Comparison of ENCODE assay signal across 8 cellular contexts in genomic region chr17:74493381-74493833, GRCh38. TPM values are rescaled to one million over a fixed set of nuclear protein-coding genes. Genes with fewer than 3 reads are reported as not detected.
A peak's percentile ranks its signal among the peaks of the same experiment; 100 is the strongest.
DNase-seq lines count a peak whose midpoint lies in the region; ATAC-seq and TF ChIP-seq lines count a peak whose summit lies in the region.

No MANE protein-coding gene starts in this region.

- H3K27me3 ChIP-seq in adipocyte (replicated peaks; ENCODE audit: control insufficient read depth, insufficient read depth, low read length) (peaks cover 18% of the 10 kb centered on the region), heart right ventricle (peaks cover 0 to 16% (median 0%) of the 10 kb centered on the region in 7 donors), prostate gland (replicated peaks; ENCODE audit: insufficient read depth) (no peaks in the 10 kb centered on the region)

- peak; percentile 64 to 85 (median 73) for ATAC-seq in heart right ventricle
- no peak for ATAC-seq in GM21423 (IDR thresholded peaks at IDR 0.05; ENCODE audit: unreplicated experiment)
- ATAC-seq in GM19397 (IDR thresholded peaks at IDR 0.05; ENCODE audit: unreplicated experiment): no peak

- intact Hi-C loops in heart right ventricle (cut with DNase I) (loop anchor here in 7 of 10 donors (1.0 to 10.0 kb wide), 7 partner anchors 115 to 191 kb away; partner anchors contain the start of gene GPR142 (in 2 of the 7)), prostate gland (cut with DNase I) (no loop called here)

- no peak for TF ChIP-seq POLR2A in prostate gland (IDR thresholded peaks at IDR 0.05)

- H3K27ac ChIP-seq in heart right ventricle (no peak overlapping the region), prostate gland (no peak overlapping the region)

- peaks cover 3% of the 10 kb centered on the region for H3K4me1 ChIP-seq in adipocyte (ENCODE audit: control insufficient read depth, insufficient read depth, low read length)
- no peaks in the 10 kb centered on the region for H3K4me1 ChIP-seq in heart right ventricle
- no peaks in the 10 kb centered on the region for H3K4me1 ChIP-seq in prostate gland (replicated peaks)

- TF ChIP-seq CTCF in GM12864 (IDR thresholded peaks at IDR 0.05; ENCODE audit: low read depth, low read length, missing control alignments) (peak; percentile 94), heart right ventricle (IDR thresholded peaks at IDR 0.05) (peak; percentile 68 to 90 (median 85)), prostate gland (IDR thresholded peaks at IDR 0.05) (peak; percentile 70 to 92 (median 82))

- H3K36me3 ChIP-seq in adipocyte (ENCODE audit: control insufficient read depth, insufficient read depth, low read length, severe bottlenecking): no peaks in the 10 kb centered on the region
- no peaks in the 10 kb centered on the region for H3K36me3 ChIP-seq in heart right ventricle
- H3K36me3 ChIP-seq in prostate gland: no peaks in the 10 kb centered on the region

- 32 to 34% methylated on average over 11 of the region's 11 CpGs for WGBS in heart right ventricle, 2 donors
- 34% methylated on average over 11 of the region's 11 CpGs for WGBS in prostate gland

- H3K4me3 ChIP-seq in GM12864 (ENCODE audit: low read depth, low read length): no peak overlapping the region
- no peak overlapping the region for H3K4me3 ChIP-seq in adipocyte (ENCODE audit: low read length)
- no peak overlapping the region for H3K4me3 ChIP-seq in heart right ventricle
- H3K4me3 ChIP-seq in prostate gland: no peak overlapping the region

- H3K9me3 ChIP-seq in adipocyte (ENCODE audit: control insufficient read depth, low read length) (no peaks in the 10 kb centered on the region), heart right ventricle (no peaks in the 10 kb centered on the region), prostate gland (no peaks in the 10 kb centered on the region)

- peak; percentile 25 for DNase-seq in GM12864 (ENCODE audit: low read depth)
- DNase-seq in M059J (ENCODE audit: low read depth): peak; percentile 63
- peak; percentile 66 for DNase-seq in SW480 (ENCODE audit: low spot score)
- peak; percentile 72 for DNase-seq in adipocyte (ENCODE audit: low read depth)
- peak; percentile 65 to 66 for DNase-seq in heart right ventricle
- DNase-seq in prostate gland (ENCODE audit: low spot score): peak; percentile 68

- H3K9ac ChIP-seq in adipocyte (ENCODE audit: low read length): no peak overlapping the region

RNA-seq across cellular contexts. Expression of gene CD300A, which starts 27.0 kb away (rescaled TPM):
- not detected in 2 replicates for total RNA-seq in M059J (2014; rRNA removed; shearing (Covaris generic))
- total RNA-seq in heart right ventricle (10 to 100 TPM in 1 of 10 donors, 1 to 10 TPM in 4, under 1 TPM in 5; 0.38 to 13.1 (median 1.4) TPM), prostate gland (1 to 10 TPM; 2.1 to 4.1 TPM)
- 1 to 10 TPM in 1 of 2 donors, under 1 TPM in 1; 0.95 to 1.9 TPM for polyA plus RNA-seq in heart right ventricle

RNA-seq across cellular contexts. Expression of gene CD300LB, which starts 37.9 kb away (rescaled TPM):
- total RNA-seq in M059J (2014; rRNA removed; shearing (Covaris generic)): not detected in 2 replicates
- total RNA-seq in heart right ventricle (1 to 10 TPM in 1 of 10 donors, under 1 TPM in 5, not detected in 4; 0.14 to 1.7 (median 0.26) TPM), prostate gland (under 1 TPM; 0.64 to 0.80 TPM)
- under 1 TPM in 1 of 2 donors, not detected in 1; 0.25 TPM for polyA plus RNA-seq in heart right ventricle

RNA-seq across cellular contexts. Expression of gene CD300C, which starts 52.5 kb away (rescaled TPM):
- 0.84 TPM in 1 of 2 replicates, not detected in the other for total RNA-seq in M059J (2014; rRNA removed; shearing (Covaris generic))
- 1 to 10 TPM in 1 of 10 donors, under 1 TPM in 9; 0.21 to 3.2 (median 0.55) TPM for total RNA-seq in heart right ventricle
- polyA plus RNA-seq in heart right ventricle: under 1 TPM; 0.22 to 0.65 TPM
- total RNA-seq in prostate gland: 1 to 10 TPM in 1 of 2 donors, not detected in 1; 1.5 TPM

Comparison
In these comparisons a context has a peak if more than half of its experiments do, and no peak if none do; other contexts are left out.
1. ATAC-seq: peak in heart right ventricle (8 of 8); none in GM21423 (single experiment) and GM19397 (single experiment).
2. Peak in every context shown above with its lines, with median percentiles within 50 percentile points of each other: DNase-seq and CTCF ChIP-seq.